ENCODE assay signal across 9 cellular contexts in genomic region chr5:131204964-131205363, GRCh38.
"Had no signal": no experiment of that assay in that cellular context is flagged by ENCODE, and none has a peak within 500 bp of the region (broad histone marks: within the 10 kb centered on the region; RNA-seq: fewer than 3 reads in every experiment).

No MANE protein-coding gene starts in this region.

- H3K9me3 ChIP-seq: HAP-1 had no signal

- H3K4me3 ChIP-seq: GM23248, HAP-1 had no signal

- H3K9me3 Mint-ChIP-seq: HFFc6 had no signal

- ATAC-seq: HCT116, HepG2 had no signal

- H3K27me3 Mint-ChIP-seq: IgD-negative memory B cell had no signal

- DNase-seq: GM23248, GOT3, H7, HFFc6 had no signal

- H3K36me3 ChIP-seq: HAP-1 had no signal

- H3K4me3 Mint-ChIP-seq: HFFc6, IgD-negative memory B cell had no signal

- H3K9ac ChIP-seq: GM23248 had no signal

- H3K27ac Mint-ChIP-seq: HFFc6 had no signal

- H3K36me3 Mint-ChIP-seq: IgD-negative memory B cell had no signal

- H3K27ac ChIP-seq: GM23248, HL-60 had no signal
